In the genomic region with DNA sequence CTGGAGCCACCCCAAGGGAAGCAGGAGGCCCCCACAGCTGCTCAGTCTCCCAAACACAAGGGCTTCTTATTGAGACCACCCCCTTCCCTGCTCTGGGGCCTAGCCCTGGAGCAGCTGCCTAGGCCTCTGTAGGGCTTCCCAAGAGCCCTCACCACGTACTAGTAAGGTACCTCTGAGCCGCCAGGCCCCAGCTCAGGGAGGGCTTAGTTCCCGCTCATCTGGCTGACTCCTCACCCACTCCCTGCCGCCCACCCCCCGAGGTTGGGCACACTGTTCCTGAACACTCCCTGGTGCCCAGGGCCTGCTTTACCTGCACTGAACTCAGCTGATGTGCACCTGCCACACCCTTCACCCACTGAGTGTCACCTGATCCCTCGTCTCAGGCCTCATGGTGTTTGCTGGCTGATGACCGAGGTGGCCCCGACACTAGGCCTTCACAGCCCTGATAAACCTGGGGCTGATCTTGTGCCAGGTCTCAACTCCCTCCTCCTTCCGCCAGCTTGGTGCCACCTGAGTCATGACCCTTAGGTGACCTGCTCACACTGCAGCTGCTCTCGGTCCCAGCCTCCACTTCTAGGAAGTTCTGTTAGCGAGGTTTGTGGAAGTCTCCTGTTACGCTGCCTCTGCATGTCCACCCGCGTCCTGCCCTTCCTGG, we compare ENCODE assay signal across 1 cellular context.
TF ChIP-seq lines count a peak whose summit lies in the region.

No MANE protein-coding gene starts in this region.

TF ChIP-seq in H1, 55 proteins besides CTCF, POLR2A, EP300 and RAD21:
- TF ChIP-seq SP2 (IDR thresholded peaks at IDR 0.05; ENCODE audit: low read length) (no peak), MAFK (IDR thresholded peaks at IDR 0.05; ENCODE audit: low read depth, low read length) (no peak), SIRT6 (IDR thresholded peaks at IDR 0.05; ENCODE audit: low read length) (no peak), CHD2 (IDR thresholded peaks at IDR 0.05; ENCODE audit: low read length) (no peak), HDAC2 (IDR thresholded peaks at IDR 0.05; ENCODE audit: borderline replicate concordance in 1 of 2, low read depth in 2 of 2, low read length in 2 of 2) (no peak), NANOG (IDR thresholded peaks at IDR 0.05; ENCODE audit: insufficient read depth, low read depth, low read length, poor library complexity, severe bottlenecking) (no peak), CHD1 (IDR thresholded peaks at IDR 0.05; ENCODE audit: low read depth, low read length) (no peak), SRF (IDR thresholded peaks at IDR 0.05; ENCODE audit: low read depth, low read length) (no peak), FOSL1 (IDR thresholded peaks at IDR 0.05; ENCODE audit: insufficient read depth, low read depth, low read length) (no peak), ZNF274 (IDR thresholded peaks at IDR 0.05; ENCODE audit: borderline replicate concordance, extremely low read depth, low read length) (no peak)
- TF ChIP-seq, protein P1, sequence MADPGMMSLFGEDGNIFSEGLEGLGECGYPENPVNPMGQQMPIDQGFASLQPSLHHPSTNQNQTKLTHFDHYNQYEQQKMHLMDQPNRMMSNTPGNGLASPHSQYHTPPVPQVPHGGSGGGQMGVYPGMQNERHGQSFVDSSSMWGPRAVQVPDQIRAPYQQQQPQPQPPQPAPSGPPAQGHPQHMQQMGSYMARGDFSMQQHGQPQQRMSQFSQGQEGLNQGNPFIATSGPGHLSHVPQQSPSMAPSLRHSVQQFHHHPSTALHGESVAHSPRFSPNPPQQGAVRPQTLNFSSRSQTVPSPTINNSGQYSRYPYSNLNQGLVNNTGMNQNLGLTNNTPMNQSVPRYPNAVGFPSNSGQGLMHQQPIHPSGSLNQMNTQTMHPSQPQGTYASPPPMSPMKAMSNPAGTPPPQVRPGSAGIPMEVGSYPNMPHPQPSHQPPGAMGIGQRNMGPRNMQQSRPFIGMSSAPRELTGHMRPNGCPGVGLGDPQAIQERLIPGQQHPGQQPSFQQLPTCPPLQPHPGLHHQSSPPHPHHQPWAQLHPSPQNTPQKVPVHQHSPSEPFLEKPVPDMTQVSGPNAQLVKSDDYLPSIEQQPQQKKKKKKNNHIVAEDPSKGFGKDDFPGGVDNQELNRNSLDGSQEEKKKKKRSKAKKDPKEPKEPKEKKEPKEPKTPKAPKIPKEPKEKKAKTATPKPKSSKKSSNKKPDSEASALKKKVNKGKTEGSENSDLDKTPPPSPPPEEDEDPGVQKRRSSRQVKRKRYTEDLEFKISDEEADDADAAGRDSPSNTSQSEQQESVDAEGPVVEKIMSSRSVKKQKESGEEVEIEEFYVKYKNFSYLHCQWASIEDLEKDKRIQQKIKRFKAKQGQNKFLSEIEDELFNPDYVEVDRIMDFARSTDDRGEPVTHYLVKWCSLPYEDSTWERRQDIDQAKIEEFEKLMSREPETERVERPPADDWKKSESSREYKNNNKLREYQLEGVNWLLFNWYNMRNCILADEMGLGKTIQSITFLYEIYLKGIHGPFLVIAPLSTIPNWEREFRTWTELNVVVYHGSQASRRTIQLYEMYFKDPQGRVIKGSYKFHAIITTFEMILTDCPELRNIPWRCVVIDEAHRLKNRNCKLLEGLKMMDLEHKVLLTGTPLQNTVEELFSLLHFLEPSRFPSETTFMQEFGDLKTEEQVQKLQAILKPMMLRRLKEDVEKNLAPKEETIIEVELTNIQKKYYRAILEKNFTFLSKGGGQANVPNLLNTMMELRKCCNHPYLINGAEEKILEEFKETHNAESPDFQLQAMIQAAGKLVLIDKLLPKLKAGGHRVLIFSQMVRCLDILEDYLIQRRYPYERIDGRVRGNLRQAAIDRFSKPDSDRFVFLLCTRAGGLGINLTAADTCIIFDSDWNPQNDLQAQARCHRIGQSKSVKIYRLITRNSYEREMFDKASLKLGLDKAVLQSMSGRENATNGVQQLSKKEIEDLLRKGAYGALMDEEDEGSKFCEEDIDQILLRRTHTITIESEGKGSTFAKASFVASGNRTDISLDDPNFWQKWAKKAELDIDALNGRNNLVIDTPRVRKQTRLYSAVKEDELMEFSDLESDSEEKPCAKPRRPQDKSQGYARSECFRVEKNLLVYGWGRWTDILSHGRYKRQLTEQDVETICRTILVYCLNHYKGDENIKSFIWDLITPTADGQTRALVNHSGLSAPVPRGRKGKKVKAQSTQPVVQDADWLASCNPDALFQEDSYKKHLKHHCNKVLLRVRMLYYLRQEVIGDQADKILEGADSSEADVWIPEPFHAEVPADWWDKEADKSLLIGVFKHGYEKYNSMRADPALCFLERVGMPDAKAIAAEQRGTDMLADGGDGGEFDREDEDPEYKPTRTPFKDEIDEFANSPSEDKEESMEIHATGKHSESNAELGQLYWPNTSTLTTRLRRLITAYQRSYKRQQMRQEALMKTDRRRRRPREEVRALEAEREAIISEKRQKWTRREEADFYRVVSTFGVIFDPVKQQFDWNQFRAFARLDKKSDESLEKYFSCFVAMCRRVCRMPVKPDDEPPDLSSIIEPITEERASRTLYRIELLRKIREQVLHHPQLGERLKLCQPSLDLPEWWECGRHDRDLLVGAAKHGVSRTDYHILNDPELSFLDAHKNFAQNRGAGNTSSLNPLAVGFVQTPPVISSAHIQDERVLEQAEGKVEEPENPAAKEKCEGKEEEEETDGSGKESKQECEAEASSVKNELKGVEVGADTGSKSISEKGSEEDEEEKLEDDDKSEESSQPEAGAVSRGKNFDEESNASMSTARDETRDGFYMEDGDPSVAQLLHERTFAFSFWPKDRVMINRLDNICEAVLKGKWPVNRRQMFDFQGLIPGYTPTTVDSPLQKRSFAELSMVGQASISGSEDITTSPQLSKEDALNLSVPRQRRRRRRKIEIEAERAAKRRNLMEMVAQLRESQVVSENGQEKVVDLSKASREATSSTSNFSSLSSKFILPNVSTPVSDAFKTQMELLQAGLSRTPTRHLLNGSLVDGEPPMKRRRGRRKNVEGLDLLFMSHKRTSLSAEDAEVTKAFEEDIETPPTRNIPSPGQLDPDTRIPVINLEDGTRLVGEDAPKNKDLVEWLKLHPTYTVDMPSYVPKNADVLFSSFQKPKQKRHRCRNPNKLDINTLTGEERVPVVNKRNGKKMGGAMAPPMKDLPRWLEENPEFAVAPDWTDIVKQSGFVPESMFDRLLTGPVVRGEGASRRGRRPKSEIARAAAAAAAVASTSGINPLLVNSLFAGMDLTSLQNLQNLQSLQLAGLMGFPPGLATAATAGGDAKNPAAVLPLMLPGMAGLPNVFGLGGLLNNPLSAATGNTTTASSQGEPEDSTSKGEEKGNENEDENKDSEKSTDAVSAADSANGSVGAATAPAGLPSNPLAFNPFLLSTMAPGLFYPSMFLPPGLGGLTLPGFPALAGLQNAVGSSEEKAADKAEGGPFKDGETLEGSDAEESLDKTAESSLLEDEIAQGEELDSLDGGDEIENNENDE (IDR thresholded peaks at IDR 0.05; ENCODE audit: insufficient replicate concordance, low read length), result no peak
- TF ChIP-seq, protein P2, sequence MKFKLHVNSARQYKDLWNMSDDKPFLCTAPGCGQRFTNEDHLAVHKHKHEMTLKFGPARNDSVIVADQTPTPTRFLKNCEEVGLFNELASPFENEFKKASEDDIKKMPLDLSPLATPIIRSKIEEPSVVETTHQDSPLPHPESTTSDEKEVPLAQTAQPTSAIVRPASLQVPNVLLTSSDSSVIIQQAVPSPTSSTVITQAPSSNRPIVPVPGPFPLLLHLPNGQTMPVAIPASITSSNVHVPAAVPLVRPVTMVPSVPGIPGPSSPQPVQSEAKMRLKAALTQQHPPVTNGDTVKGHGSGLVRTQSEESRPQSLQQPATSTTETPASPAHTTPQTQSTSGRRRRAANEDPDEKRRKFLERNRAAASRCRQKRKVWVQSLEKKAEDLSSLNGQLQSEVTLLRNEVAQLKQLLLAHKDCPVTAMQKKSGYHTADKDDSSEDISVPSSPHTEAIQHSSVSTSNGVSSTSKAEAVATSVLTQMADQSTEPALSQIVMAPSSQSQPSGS (IDR thresholded peaks at IDR 0.05; ENCODE audit: low read length), result no peak
